8 cellular contexts compared by ENCODE assay signal in the genomic region with DNA sequence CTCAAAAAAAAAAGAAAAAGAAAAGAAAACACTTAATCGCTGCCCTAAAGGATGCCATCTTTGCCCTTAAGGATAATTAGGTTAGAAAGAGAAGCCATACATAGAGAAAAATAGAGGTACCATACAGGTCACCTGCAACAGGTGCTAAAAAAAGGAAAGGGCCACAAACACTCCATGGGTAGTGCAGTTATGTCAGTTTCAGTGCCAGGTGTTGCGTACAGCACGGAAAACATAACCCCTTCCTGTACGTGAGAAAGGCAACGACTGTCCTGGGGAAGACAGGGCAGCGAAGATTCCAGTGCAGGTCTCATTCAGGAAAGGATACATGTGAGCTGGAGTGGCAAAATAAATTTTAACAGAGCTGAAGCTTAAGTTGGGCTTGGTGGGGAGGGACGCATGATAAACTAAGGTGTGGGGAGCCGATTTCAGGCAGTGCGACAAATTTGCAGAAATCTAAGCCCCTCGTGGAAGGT. TPM values are rescaled to one million over a fixed set of nuclear protein-coding genes. Genes with fewer than 3 reads are reported as not detected.
A peak's percentile ranks its signal among the peaks of the same experiment; 100 is the strongest.
DNase-seq lines count a peak whose midpoint lies in the region; ATAC-seq, FAIRE-seq and TF ChIP-seq lines count a peak whose summit lies in the region.

No MANE protein-coding gene starts in this region.

- WGBS in right cardiac atrium = 12% methylated on average over 10 of the region's 10 CpGs
- WGBS in small intestine, 3 donors = 3 to 10% (median 5%) methylated on average over 10 of the region's 10 CpGs

- peaks cover 7% of the 10 kb centered on the region for H3K4me1 ChIP-seq in right cardiac atrium (ENCODE audit: control insufficient read depth, insufficient read depth, low read length)
- peaks cover 0 to 7% of the 10 kb centered on the region in 2 donors for H3K4me1 ChIP-seq in small intestine (ENCODE audit: control insufficient read depth in 2 of 2, insufficient read depth in 1 of 2, low read depth in 1 of 2, low read length in 1 of 2)

- TF ChIP-seq CTCF in WERI-Rb-1 (IDR thresholded peaks at IDR 0.05; ENCODE audit: low read depth, low read length) (no peak), GM13976 (IDR thresholded peaks at IDR 0.05; ENCODE audit: borderline replicate concordance, control extremely low read depth, extremely low read depth, insufficient read depth, missing control alignments) (no peak)

- peak overlapping the region; percentile 39 for H3K27ac ChIP-seq in WERI-Rb-1
- peak overlapping the region; percentile 53 for H3K27ac ChIP-seq in right cardiac atrium (ENCODE audit: low read length)
- H3K27ac ChIP-seq in small intestine (ENCODE audit: low read depth in 1 of 2, low read length in 1 of 2) = peak overlapping the region; percentile 18 to 84

- in situ Hi-C loops in GM13976 (cut with MboI; ENCODE audit: low sequenced_read_pairs, unreplicated experiment) = no loop called here

- H3K36me3 ChIP-seq in WERI-Rb-1 = peaks cover 21% of the 10 kb centered on the region
- H3K36me3 ChIP-seq in small intestine (ENCODE audit: control insufficient read depth in 2 of 2, insufficient read depth in 2 of 2, low read length in 2 of 2) = peaks cover 7 to 17% of the 10 kb centered on the region in 2 donors

- no peaks in the 10 kb centered on the region for H3K9me3 ChIP-seq in WERI-Rb-1 (ENCODE audit: severe bottlenecking)
- H3K9me3 ChIP-seq in right cardiac atrium (ENCODE audit: control insufficient read depth, low read length) = no peaks in the 10 kb centered on the region
- H3K9me3 ChIP-seq in small intestine (ENCODE audit: control insufficient read depth, low read depth) = no peaks in the 10 kb centered on the region

- no peak for FAIRE-seq in small intestine (lab: Jason Lieb, UNC)

- peak overlapping the region; percentile 96 for H3K4me3 ChIP-seq in WERI-Rb-1 (ENCODE audit: low read depth, low read length)
- H3K4me3 ChIP-seq in right cardiac atrium (ENCODE audit: low read length) = peak overlapping the region; percentile 99
- peak overlapping the region; percentile 67 to 97 for H3K4me3 ChIP-seq in small intestine (ENCODE audit: low read depth in 1 of 2, low read length in 2 of 2)

- DNase-seq in WERI-Rb-1 = no peak
- DNase-seq in right cardiac atrium = no peak
- peak; percentile 51 for DNase-seq in small intestine
- no peak for DNase-seq in GM13976 (ENCODE audit: low spot score)
- DNase-seq in DMS 273 (lab: John Stamatoyannopoulos, UW; ENCODE audit: unreplicated experiment) = no peak

- H3K27me3 ChIP-seq in WERI-Rb-1 (ENCODE audit: insufficient read depth, low read depth, severe bottlenecking) (no peaks in the 10 kb centered on the region), right cardiac atrium (ENCODE audit: control insufficient read depth, insufficient read depth) (no peaks in the 10 kb centered on the region), small intestine (ENCODE audit: control insufficient read depth in 2 of 2, insufficient read depth in 2 of 2, low read length in 2 of 2) (no peaks in the 10 kb centered on the region)

- intact Hi-C loops in right cardiac atrium (cut with DNase I) = no loop called here

- ATAC-seq in GM19035 (IDR thresholded peaks at IDR 0.05; ENCODE audit: unreplicated experiment) (peak; percentile 2), HG03045 (IDR thresholded peaks at IDR 0.05; ENCODE audit: unreplicated experiment) (peak; percentile 3), right cardiac atrium (no peak), GM18520 (IDR thresholded peaks at IDR 0.05; ENCODE audit: unreplicated experiment) (no peak)

RNA-seq across cellular contexts. Expression of gene DAZAP2, which starts 0.6 kb away (rescaled TPM):
- total RNA-seq in right cardiac atrium = 100 to 1,000 TPM; 150 to 176 (median 168) TPM
- polyA plus RNA-seq in right cardiac atrium (135 TPM), small intestine (100 to 1,000 TPM; 325 to 498 (median 473) TPM)

RNA-seq across cellular contexts. Expression of gene POU6F1, which starts 20.2 kb away (rescaled TPM):
- total RNA-seq in right cardiac atrium = 10 to 100 TPM in 1 of 4 donors, 1 to 10 TPM in 3; 7.7 to 10.2 (median 8.4) TPM
- polyA plus RNA-seq in right cardiac atrium = 4.6 TPM
- polyA plus RNA-seq in small intestine = 1 to 10 TPM in 2 of 3 donors, under 1 TPM in 1; 0.22 to 4.5 (median 2.4) TPM

RNA-seq across cellular contexts. Expression of gene SMAGP, which starts 32.1 kb away (rescaled TPM):
- total RNA-seq in right cardiac atrium = 1 to 10 TPM; 1.4 to 6.2 (median 3.1) TPM
- polyA plus RNA-seq in right cardiac atrium (3.6 TPM), small intestine (10 to 100 TPM; 22.2 to 48.7 (median 24.6) TPM)

Comparison
In these comparisons a context has a peak if more than half of its experiments do, and no peak if none do; other contexts are left out.
1. ATAC-seq: peak in GM19035 (single experiment) and HG03045 (single experiment); none in right cardiac atrium (0 of 2) and GM18520 (single experiment).
2. Peak in every context shown above with its lines, with median percentiles within 50 percentile points of each other: H3K27ac ChIP-seq and H3K4me3 ChIP-seq.